ENCODE assay signal across 1 cellular context in genomic region chr7:112204072-112204775, GRCh38.
TF ChIP-seq lines count a peak whose summit lies in the region.

No MANE protein-coding gene starts in this region.

TF ChIP-seq in GM23338, 12 proteins besides CTCF, POLR2A, EP300 and RAD21 (continued from another document):
- TF ChIP-seq ZNF462 (CRISPR knock-in tag; IDR thresholded peaks at IDR 0.05), result no peak
- no peak for TF ChIP-seq STAT1 (IDR thresholded peaks at IDR 0.05; ENCODE audit: unreplicated experiment)
